In the genomic region with DNA sequence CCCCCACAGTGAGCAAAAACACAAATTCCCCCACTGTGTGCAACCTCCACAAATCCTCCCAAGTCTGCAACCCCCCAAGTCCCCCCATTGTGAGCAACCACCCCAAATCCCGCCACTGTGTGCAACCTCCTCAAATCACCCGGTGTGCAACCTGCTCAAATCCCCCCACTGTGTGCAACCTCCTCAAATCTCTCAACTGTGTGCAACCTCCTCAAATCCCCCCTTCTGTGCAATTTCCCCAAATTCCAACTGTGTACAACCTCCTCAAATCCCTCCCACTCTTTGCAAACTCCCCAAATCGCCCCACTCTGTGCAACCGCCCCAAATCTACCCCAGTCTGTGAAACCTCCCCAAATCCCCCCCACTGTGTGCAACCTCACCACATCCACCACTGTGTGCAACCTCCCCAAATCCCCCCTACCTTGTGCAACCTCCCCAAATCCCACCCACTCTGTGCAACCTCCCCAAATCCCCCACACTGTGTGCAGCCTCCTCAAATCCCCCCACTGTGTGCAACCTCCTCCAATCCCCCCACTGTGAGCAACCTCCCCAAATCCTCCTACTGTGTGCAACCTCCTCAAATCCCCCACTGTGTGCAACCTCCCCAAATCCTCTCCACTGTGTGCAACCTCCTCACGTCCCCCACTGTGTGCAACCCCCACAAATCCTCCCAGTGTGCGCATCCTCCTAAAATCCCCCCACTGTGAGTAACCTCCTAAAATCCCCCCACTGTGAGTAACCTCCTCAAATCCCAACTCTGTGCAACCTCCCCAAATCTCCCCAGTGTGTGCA, we compare ENCODE assay signal across 29 cellular contexts.
DNase-seq lines count a peak whose midpoint lies in the region; ATAC-seq, FAIRE-seq and TF ChIP-seq lines count a peak whose summit lies in the region.
"Had no signal": no experiment of that assay in that cellular context is flagged by ENCODE, and none has a peak within 500 bp of the region (broad histone marks: within the 10 kb centered on the region; RNA-seq: fewer than 3 reads in every experiment).

No MANE protein-coding gene starts in this region.

- TF ChIP-seq EP300 in GM12878 (IDR thresholded peaks at IDR 0.05; ENCODE audit: borderline replicate concordance in 1 of 2, control insufficient read depth in 1 of 2, low read depth in 2 of 2, low read length in 2 of 2): no peak
- TF ChIP-seq EP300 in HepG2 (IDR thresholded peaks at IDR 0.05; ENCODE audit: low read depth in 2 of 2, low read length in 2 of 2): no peak
- no peak for TF ChIP-seq EP300 in HepG2 (CRISPR knock-in tag; IDR thresholded peaks at IDR 0.05; ENCODE audit: borderline replicate concordance)

- intact Hi-C loops in GM12878 (cut with micrococcal nuclease; ENCODE audit: unreplicated experiment) (no loop called here), HepG2 (cut with micrococcal nuclease; ENCODE audit: unreplicated experiment) (no loop called here)

- TF ChIP-seq POLR2A in GM12878 (IDR thresholded peaks at IDR 0.05; ENCODE audit: low read depth, low read length): no peak
- no peak for TF ChIP-seq POLR2A in HepG2 (IDR thresholded peaks at IDR 0.05; ENCODE audit: insufficient read depth in 1 of 2, low read depth in 2 of 2, low read length in 2 of 2)

- RAD21 ChIA-PET in GM12878 (lab: Charles Lee; ENCODE audit: unreplicated experiment): no interaction called here

- H3K4me1 ChIP-seq in HEK293 (ENCODE audit: control insufficient read depth, insufficient read depth, low read length) (no peaks in the 10 kb centered on the region), GM12878 (ENCODE audit: control insufficient read depth, insufficient read depth, low read length) (no peaks in the 10 kb centered on the region), HepG2 (ENCODE audit: insufficient read depth, low read length) (no peaks in the 10 kb centered on the region)
- H3K4me1 ChIP-seq: BE2C, SJCRH30 had no signal

- H3K9ac ChIP-seq in GM12878 (ENCODE audit: control insufficient read depth, insufficient read depth, low read length) (no peak overlapping the region), HepG2 (ENCODE audit: insufficient read depth, low read depth, low read length) (no peak overlapping the region)
- H3K9ac ChIP-seq: KMS-11 had no signal

- BruUV-seq in GM12878 (replicated peaks; lab: Mats Ljungman, UMichigan) (no TSS peak), HepG2 (replicated peaks; lab: Mats Ljungman, UMichigan) (no TSS peak)

- TF ChIP-seq CTCF in HEK293 (tag by site-specific recombination; IDR thresholded peaks at IDR 0.05): no peak
- no peak for TF ChIP-seq CTCF in GM12878 (IDR thresholded peaks at IDR 0.05 in 2 of 3, conservative IDR thresholded peaks at IDR 0.05 in 1 of 3; ENCODE audit: control insufficient read depth in 2 of 3, extremely low read depth in 1 of 3, insufficient read depth in 1 of 3, low read depth in 3 of 3, low read length in 3 of 3)
- no peak for TF ChIP-seq CTCF in HepG2 (CRISPR knock-in tag; IDR thresholded peaks at IDR 0.05)

- H3K36me3 ChIP-seq in HEK293 (ENCODE audit: control insufficient read depth in 2 of 2, insufficient read depth in 1 of 2, low read length in 2 of 2) (no peaks in the 10 kb centered on the region), GM12878 (ENCODE audit: control insufficient read depth in 2 of 2, insufficient read depth in 2 of 2, low read length in 1 of 2) (no peaks in the 10 kb centered on the region), HepG2 (replicated peaks in 1 of 2; ENCODE audit: control insufficient read depth in 1 of 2, insufficient read depth in 2 of 2, low read length in 2 of 2) (no peaks in the 10 kb centered on the region)
- H3K36me3 ChIP-seq: BE2C, SJCRH30 had no signal

- FAIRE-seq in GM12878 (lab: Jason Lieb, UNC) (no peak), HepG2 (lab: Jason Lieb, UNC) (peak; percentile 4)
- FAIRE-seq: GM19239 had no signal

- no peaks in the 10 kb centered on the region for H3K79me2 ChIP-seq in GM12878 (ENCODE audit: control insufficient read depth, insufficient read depth, low read length)
- H3K79me2 ChIP-seq in HepG2 (ENCODE audit: insufficient read depth, low read length): no peaks in the 10 kb centered on the region

- H4K20me1 ChIP-seq in GM12878 (ENCODE audit: control insufficient read depth, insufficient read depth) (no peaks in the 10 kb centered on the region), HepG2 (ENCODE audit: insufficient read depth, low read length) (no peaks in the 10 kb centered on the region)

- H3K27me3 ChIP-seq in GM12878 (replicated peaks in 1 of 2; ENCODE audit: control insufficient read depth in 2 of 2, insufficient read depth in 2 of 2, low read length in 1 of 2) (no peaks in the 10 kb centered on the region), HepG2 (ENCODE audit: control insufficient read depth in 1 of 2, insufficient read depth in 2 of 2, low read length in 2 of 2) (no peaks in the 10 kb centered on the region)
- H3K27me3 ChIP-seq: BE2C, SJCRH30 had no signal

- no peak overlapping the region for H3K4me3 ChIP-seq in HEK293 (ENCODE audit: low read depth, low read length)
- H3K4me3 ChIP-seq in GM12878: no peak overlapping the region
- H3K4me3 ChIP-seq in HepG2 (replicated peaks in 1 of 3; ENCODE audit: insufficient read depth in 1 of 3, low read depth in 2 of 3, low read length in 3 of 3): no peak overlapping the region
- H3K4me3 ChIP-seq: SJCRH30 had no signal

- SMC1A ChIA-PET in GM12878 (lab: Charles Lee; ENCODE audit: uncharacterized antibody, unreplicated experiment): no interaction called here

- DNase-seq in GM12878 (ENCODE audit: low read depth, low spot score) (no peak), HepG2 (ENCODE audit: low spot score) (no peak), GOT3 (lab: John Stamatoyannopoulos, UW) (no peak), NCI-H82 treated with DMSO at 0.1 percent for 48 hours (lab: John Stamatoyannopoulos, UW; ENCODE audit: unreplicated experiment) (no peak), dedifferentiated amniotic fluid mesenchymal stem cell (ENCODE audit: extremely low spot score) (no peak), NCI-H748 treated with DMSO at 0.1 percent for 48 hours (lab: John Stamatoyannopoulos, UW) (no peak)
- DNase-seq: ACHN; BE2C; Calu3; DMS79 treated with DMSO at 0.1 percent for 48 hours; GF-D8; IMR-90; MM.1S; NCI-H1048; NCI-H1417; NCI-H1694 treated with DMSO at 0.1 percent for 48 hours; NCI-H2081; NCI-H2171; NCI-H345; NCI-H524; NCI-H774; NK-92 treated with Interleukin-12 subunit alpha and Interleukin-12 subunit beta, amount 100 ng/mL, for 24 hours; PC-3; SJCRH30 had no signal

- ATAC-seq in GM12878: no peak
- ATAC-seq in HepG2: no peak; the same call in 2 of the 3 replicates
- ATAC-seq: HCT116, Right ventricle myocardium inferior had no signal

- no peak overlapping the region for H3K27ac ChIP-seq in HEK293 (ENCODE audit: extremely low read depth, low read depth, low read length)
- no peak overlapping the region for H3K27ac ChIP-seq in GM12878 (ENCODE audit: control insufficient read depth, insufficient read depth)
- H3K27ac ChIP-seq in HepG2 (ENCODE audit: extremely low read length, insufficient read depth, low read length): no peak overlapping the region
- H3K27ac ChIP-seq: KMS-11, SJCRH30 had no signal

- H3K4me2 ChIP-seq in GM12878 (ENCODE audit: control insufficient read depth, insufficient read depth): no peak overlapping the region
- no peak overlapping the region for H3K4me2 ChIP-seq in HepG2 (ENCODE audit: low read depth, low read length)
- H3K4me2 ChIP-seq: KMS-11 had no signal

- TF ChIP-seq RAD21 in GM12878 (IDR thresholded peaks at IDR 0.05; ENCODE audit: insufficient read depth, low read depth, low read length) (no peak), HepG2 (CRISPR knock-in tag; IDR thresholded peaks at IDR 0.05) (no peak)

- CTCF ChIA-PET in HEK293 (lab: Yijun Ruan, JAX) (no interaction called here), GM12878 (lab: Yijun Ruan, JAX) (no interaction called here), HepG2 (lab: Yijun Ruan, JAX; ENCODE audit: low intra/inter-chr PET ratio, low total read pairs) (no interaction called here)

- POLR2A ChIA-PET in HEK293 (lab: Yijun Ruan, JAX): no interaction called here
- POLR2A ChIA-PET in GM12878 (lab: Charles Lee): no interaction called here
- POLR2A ChIA-PET in HepG2 (lab: Yijun Ruan, JAX): no interaction called here

- in situ Hi-C loops in GM12878 (cut with MboI) (no loop called here), HepG2 (cut with HindIII; ENCODE audit: extremely low pct_ligation_motif_present, low pct_unique_long_range_greater_than_20kb) (loop anchor here (25.0 kb wide), 1 partner anchor 391 kb away; no protein-coding TSS in a partner anchor)

- WGBS in GM12878 (ENCODE audit: insufficient coverage, insufficient replicate concordance, low lambda C conversion rate, missing lambda C conversion rate): 34% methylated on average over 6 of the region's 6 CpGs
- 33% methylated on average over 6 of the region's 6 CpGs for WGBS in HepG2 (ENCODE audit: low lambda C conversion rate)

- H2AFZ ChIP-seq in GM12878 (ENCODE audit: control insufficient read depth, low read depth, low read length): no peak overlapping the region
- H2AFZ ChIP-seq in HepG2 (ENCODE audit: low read length): no peak overlapping the region

- no peaks in the 10 kb centered on the region for H3K9me3 ChIP-seq in HEK293 (ENCODE audit: control insufficient read depth, insufficient read depth, low read depth, low read length)
- H3K9me3 ChIP-seq in GM12878 (replicated peaks; ENCODE audit: control insufficient read depth, insufficient read depth, low read length): no peaks in the 10 kb centered on the region
- H3K9me3 ChIP-seq in HepG2 (ENCODE audit: low read length): peaks cover 33% of the 10 kb centered on the region
- H3K9me3 ChIP-seq: BE2C, SJCRH30 had no signal

TF ChIP-seq in HEK293, 187 proteins besides CTCF, POLR2A, EP300 and RAD21 (continues in another document):
- no peak for TF ChIP-seq ZNF623 (tag by site-specific recombination; IDR thresholded peaks at IDR 0.05)
- TF ChIP-seq ZNF221 (tag by site-specific recombination; IDR thresholded peaks at IDR 0.05; ENCODE audit: borderline replicate concordance): no peak
- TF ChIP-seq ZBTB7A (tag by site-specific recombination; IDR thresholded peaks at IDR 0.05; ENCODE audit: low read depth): peak; percentile 71; the same call in 1 of the 2 replicates
- no peak for TF ChIP-seq ZNF670 (tag by site-specific recombination; IDR thresholded peaks at IDR 0.05; ENCODE audit: low read depth)

TF ChIP-seq in GM12878, 131 proteins besides CTCF, POLR2A, EP300 and RAD21:
- TF ChIP-seq FOXK2 (IDR thresholded peaks at IDR 0.05) (0 out of 2 replicates have a peak, but pooled peaks have one; percentile 10), HDAC2 (IDR thresholded peaks at IDR 0.05) (no peak)

TF ChIP-seq in HepG2, 621 proteins besides CTCF, POLR2A, EP300 and RAD21:
- TF ChIP-seq ZFP41 (CRISPR knock-in tag; IDR thresholded peaks at IDR 0.05; ENCODE audit: borderline replicate concordance) (no peak), PCBP2 (optimal IDR thresholded peaks at IDR 0.05; ENCODE audit: low read depth, low read length, poor library complexity, severe bottlenecking) (peak; percentile 81), POLR2AphosphoS2 (IDR thresholded peaks at IDR 0.05; ENCODE audit: low read depth, low read length) (no peak), MEIS1 (CRISPR knock-in tag; IDR thresholded peaks at IDR 0.05; ENCODE audit: borderline replicate concordance) (no peak), ZNF317 (CRISPR knock-in tag; IDR thresholded peaks at IDR 0.05) (no peak), ZNF724P (CRISPR knock-in tag; IDR thresholded peaks at IDR 0.05; ENCODE audit: borderline replicate concordance) (no peak), ZKSCAN1 (IDR thresholded peaks at IDR 0.05; ENCODE audit: low read length) (peak; percentile 91)
